ENCODE assay signal across 8 cellular contexts in the genomic region with DNA sequence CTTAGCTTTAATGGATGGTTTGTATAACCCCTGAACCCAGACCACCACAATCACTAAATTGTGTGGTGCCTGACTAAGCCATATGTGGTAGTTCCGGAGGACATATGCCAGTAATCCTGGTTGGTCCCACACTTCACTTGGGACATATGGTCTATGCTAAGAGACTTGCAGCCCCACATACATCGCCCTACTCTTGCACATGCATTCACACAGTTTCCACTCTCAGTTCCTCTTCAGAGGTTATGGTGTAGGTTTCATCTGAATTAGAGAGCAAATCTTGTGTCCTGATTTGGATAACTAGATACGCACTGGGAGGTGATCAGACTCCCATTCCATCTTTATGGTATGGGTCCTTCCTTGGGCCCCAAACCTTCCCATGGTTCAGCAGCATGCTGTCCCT.
ATAC-seq lines count a peak whose summit lies in the region.

No MANE protein-coding gene starts in this region.

- peak; percentile 55 for ATAC-seq in GM18498 (IDR thresholded peaks at IDR 0.05; ENCODE audit: unreplicated experiment)
- ATAC-seq in GM18868 (IDR thresholded peaks at IDR 0.05; ENCODE audit: unreplicated experiment) = peak; percentile 92
- ATAC-seq in GM19452 (IDR thresholded peaks at IDR 0.05; ENCODE audit: unreplicated experiment) = peak; percentile 61
- ATAC-seq in GM21515 (IDR thresholded peaks at IDR 0.05; ENCODE audit: unreplicated experiment) = peak; percentile 66
- ATAC-seq in HG02798 (IDR thresholded peaks at IDR 0.05; ENCODE audit: poor library complexity, unreplicated experiment) = peak; percentile 55
- peak; percentile 75 for ATAC-seq in HG03066 (IDR thresholded peaks at IDR 0.05; ENCODE audit: low read depth, unreplicated experiment)
- peak; percentile 45 for ATAC-seq in HG03442 (IDR thresholded peaks at IDR 0.05; ENCODE audit: unreplicated experiment)
- peak; percentile 73 for ATAC-seq in HG03521 (IDR thresholded peaks at IDR 0.05; ENCODE audit: unreplicated experiment)

Comparison
In these comparisons a context has a peak if more than half of its experiments do, and no peak if none do; other contexts are left out.
1. Peak in every context shown above with its lines: ATAC-seq.